ENCODE assay signal across 7 cellular contexts in the genomic region with DNA sequence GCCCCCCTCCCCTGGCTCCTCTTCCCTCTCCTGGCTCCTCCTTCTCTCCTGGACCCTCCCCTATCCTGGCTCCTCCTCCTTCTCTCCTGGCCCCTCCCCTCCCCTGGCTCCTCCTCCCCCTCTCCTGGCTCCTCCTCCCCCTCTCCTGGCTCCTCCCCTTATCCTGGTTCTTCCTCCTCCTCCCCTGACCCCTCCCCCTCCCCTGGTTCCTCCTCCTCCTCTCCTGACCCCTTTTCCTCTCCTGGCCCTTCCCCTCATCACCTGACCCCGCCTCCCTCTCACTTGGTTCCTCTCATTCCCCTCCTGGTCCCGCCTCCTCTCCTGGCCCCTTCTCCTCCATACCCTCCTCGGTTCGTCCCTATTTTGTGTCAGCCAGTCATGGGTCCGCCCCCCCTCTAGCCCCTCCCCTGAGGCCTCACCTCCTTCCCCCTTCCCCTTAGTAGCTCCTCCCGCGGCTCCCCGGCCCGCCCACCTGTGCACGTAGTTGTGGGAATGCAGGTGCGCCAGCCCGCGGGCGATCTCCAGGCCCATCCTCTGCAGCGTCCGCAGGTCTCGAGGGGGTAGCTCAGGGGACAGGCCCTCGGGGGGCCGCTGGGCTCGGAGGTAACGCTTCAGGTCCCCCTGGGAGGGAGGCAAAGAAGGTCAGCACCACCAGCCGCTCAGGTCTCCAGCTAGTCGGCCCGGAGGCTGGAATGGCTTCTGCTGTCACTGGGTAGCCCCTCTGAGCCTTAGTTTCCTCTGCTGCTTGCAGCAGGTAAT. TPM values are rescaled to one million over a fixed set of nuclear protein-coding genes. Genes with fewer than 3 reads are reported as not detected.
DNase-seq lines count a peak whose midpoint lies in the region; ATAC-seq and TF ChIP-seq lines count a peak whose summit lies in the region.
"Had no signal": no experiment of that assay in that cellular context is flagged by ENCODE, and none has a peak within 500 bp of the region (broad histone marks: within the 10 kb centered on the region; RNA-seq: fewer than 3 reads in every experiment).

No MANE protein-coding gene starts in this region.

- no peaks in the 10 kb centered on the region for H3K9me3 Mint-ChIP-seq in IgD-negative memory B cell

- H3K9me2 ChIP-seq in SK-N-SH = no peaks in the 10 kb centered on the region

- DNase-seq in 8988T = peak; percentile 47
- DNase-seq in SK-N-SH = peak; percentile 85
- DNase-seq in coronary artery (ENCODE audit: low spot score) = peak; percentile 74
- DNase-seq in renal cortical epithelial cell (ENCODE audit: low read depth) = peak; percentile 86

- no peak overlapping the region for H3K4me2 ChIP-seq in SK-N-SH

- no peak for TF ChIP-seq RAD21 in SK-N-SH (IDR thresholded peaks at IDR 0.05; ENCODE audit: low read length)

- H3K27ac Mint-ChIP-seq in IgD-negative memory B cell = peak overlapping the region in 1 of 3 donors; percentile 91

- H3K4me3 Mint-ChIP-seq in IgD-negative memory B cell = peak overlapping the region in 3 of 4 donors; percentile 48 to 79 (median 60)

- ATAC-seq in HG03521 (IDR thresholded peaks at IDR 0.05; ENCODE audit: unreplicated experiment) = no peak

- H3K36me3 Mint-ChIP-seq in IgD-negative memory B cell = no peaks in the 10 kb centered on the region

- no peaks in the 10 kb centered on the region for H3K27me3 ChIP-seq in SK-N-SH (ENCODE audit: insufficient read depth)

- POLR2A ChIA-PET in SK-N-SH (lab: Yijun Ruan, JAX) = interaction anchor here (1.2 kb wide), 1 partner anchor 9 kb away, joined by 5 read pairs; no protein-coding TSS in a partner anchor

- TF ChIP-seq CTCF in SK-N-SH (IDR thresholded peaks at IDR 0.05) (no peak), coronary artery (IDR thresholded peaks at IDR 0.05) (no peak)

- H3K36me3 ChIP-seq in SK-N-SH (replicated peaks in 1 of 2; ENCODE audit: control insufficient read depth in 1 of 2, insufficient read depth in 2 of 2, low read length in 1 of 2) = peaks cover 0 to 2% of the 10 kb centered on the region in 2 experiments

- peaks cover 7% of the 10 kb centered on the region for H3K27me3 Mint-ChIP-seq in IgD-negative memory B cell

- H3K4me3 ChIP-seq in SK-N-SH (ENCODE audit: low read depth in 2 of 2, low read length in 1 of 2) = no peak overlapping the region
- H3K4me3 ChIP-seq in coronary artery = no peak overlapping the region

- H3F3A ChIP-seq in SK-N-SH (replicated peaks; ENCODE audit: insufficient read depth) = peaks cover 4% of the 10 kb centered on the region

- whole genome bisulfite sequencing in SK-N-SH (ENCODE audit: low lambda C conversion rate) = 48% methylated on average over 21 of the region's 24 CpGs

- no peak overlapping the region for H2AFZ ChIP-seq in SK-N-SH (ENCODE audit: low read depth)

- H3K79me2 ChIP-seq in SK-N-SH (ENCODE audit: insufficient read depth) = no peaks in the 10 kb centered on the region

- CTCF ChIA-PET in SK-N-SH (lab: Yijun Ruan, JAX) = interaction anchor here (1.1 to 1.2 kb wide), 2 partner anchors 12 to 87 kb away, joined by 3 read pairs; no protein-coding TSS in a partner anchor

- peaks cover 0 to 6% of the 10 kb centered on the region in 2 experiments; a peak in 1 of 4 replicates for H3K4me1 ChIP-seq in SK-N-SH (ENCODE audit: control insufficient read depth in 1 of 2, insufficient read depth in 2 of 2, low read depth in 1 of 2, low read length in 1 of 2)

- peaks cover 0 to 6% (median 5%) of the 10 kb centered on the region in 3 donors for H3K4me1 Mint-ChIP-seq in IgD-negative memory B cell

- no peak overlapping the region for H3K9ac ChIP-seq in SK-N-SH

- no peak overlapping the region for H3K27ac ChIP-seq in SK-N-SH (ENCODE audit: low read depth in 2 of 2, low read length in 1 of 2)
- H3K27ac ChIP-seq in coronary artery = no peak overlapping the region

- no peaks in the 10 kb centered on the region for H3K9me3 ChIP-seq in SK-N-SH

- TF ChIP-seq EP300 in SK-N-SH (IDR thresholded peaks at IDR 0.05; ENCODE audit: borderline replicate concordance in 1 of 2, low read depth in 1 of 2, low read length in 1 of 2) = no peak

- H4K20me1 ChIP-seq in SK-N-SH (ENCODE audit: insufficient read depth) = no peaks in the 10 kb centered on the region

TF ChIP-seq in SK-N-SH, 30 proteins besides CTCF, POLR2A, EP300 and RAD21:
- TF ChIP-seq PBX3 (IDR thresholded peaks at IDR 0.05) = no peak

RNA-seq across cellular contexts. Expression of gene LMTK3, which starts 9.5 kb away (rescaled TPM):
- polyA plus RNA-seq in IgD-negative memory B cell (not detected), SK-N-SH (2012; rRNA removed) (2.0 and 3.2 TPM in 2 replicates)
- polyA plus RNA-seq in SK-N-SH (2012; cell fraction: cytosol; rRNA removed) = 1.0 and 2.3 TPM in 2 replicates
- 10.9 and 13.2 TPM in 2 replicates for polyA plus RNA-seq in SK-N-SH (2012; cell fraction: nucleus; rRNA removed)
- total RNA-seq in renal cortical epithelial cell = 1.1 and 1.2 TPM in 2 replicates
- polyA plus RNA-seq: BJ had no signal

RNA-seq across cellular contexts. Expression of gene CYTH2, which starts 33.0 kb away (rescaled TPM):
- polyA plus RNA-seq in IgD-negative memory B cell = 31.8 TPM
- polyA plus RNA-seq in SK-N-SH (2012; rRNA removed) = 69.5 and 77.6 TPM in 2 replicates
- 42.6 and 43.6 TPM in 2 replicates for polyA plus RNA-seq in SK-N-SH (2012; cell fraction: cytosol; rRNA removed)
- polyA plus RNA-seq in SK-N-SH (2012; cell fraction: nucleus; rRNA removed) = 308 and 364 TPM in 2 replicates
- 44.3 and 58.4 TPM in 2 replicates for total RNA-seq in renal cortical epithelial cell

RNA-seq across cellular contexts. Expression of gene KCNJ14, which starts 46.8 kb away (rescaled TPM):
- polyA plus RNA-seq in IgD-negative memory B cell = 0.48 TPM
- 1.1 and 1.2 TPM in 2 replicates for polyA plus RNA-seq in SK-N-SH (2012; rRNA removed)
- polyA plus RNA-seq in SK-N-SH (2012; cell fraction: cytosol; rRNA removed) = 0.54 and 0.93 TPM in 2 replicates
- polyA plus RNA-seq in SK-N-SH (2012; cell fraction: nucleus; rRNA removed) = 6.1 and 7.2 TPM in 2 replicates
- 0.35 and 1.3 TPM in 2 replicates for total RNA-seq in renal cortical epithelial cell

RNA-seq across cellular contexts. Expression of gene SULT2B1, which starts 49.8 kb away (rescaled TPM):
- not detected for polyA plus RNA-seq in IgD-negative memory B cell
- 0.86 and 0.92 TPM in 2 replicates for polyA plus RNA-seq in SK-N-SH (2012; rRNA removed)
- polyA plus RNA-seq in SK-N-SH (2012; cell fraction: cytosol; rRNA removed) = 0.40 and 0.50 TPM in 2 replicates
- 0.14 and 0.33 TPM in 2 replicates for polyA plus RNA-seq in SK-N-SH (2012; cell fraction: nucleus; rRNA removed)
- not detected in 2 replicates for total RNA-seq in renal cortical epithelial cell

RNA-seq across cellular contexts. Expression of gene GRWD1, which starts 56.4 kb away (rescaled TPM):
- 40.3 TPM for polyA plus RNA-seq in IgD-negative memory B cell
- 34.1 and 36.6 TPM in 2 replicates for polyA plus RNA-seq in SK-N-SH (2012; rRNA removed)
- polyA plus RNA-seq in SK-N-SH (2012; cell fraction: cytosol; rRNA removed) = 23.8 and 30.6 TPM in 2 replicates
- polyA plus RNA-seq in SK-N-SH (2012; cell fraction: nucleus; rRNA removed) = 29.1 and 29.6 TPM in 2 replicates
- 41.7 and 50.3 TPM in 2 replicates for total RNA-seq in renal cortical epithelial cell
